8 cellular contexts compared by ENCODE assay signal in genomic region chr10:21173964-21174669, GRCh38.
DNase-seq lines count a peak whose midpoint lies in the region; ATAC-seq and TF ChIP-seq lines count a peak whose summit lies in the region.

No MANE protein-coding gene starts in this region.

- POLR2A ChIA-PET in IMR-90 (lab: Charles Lee; ENCODE audit: unreplicated experiment) = no interaction called here
- POLR2A ChIA-PET in activated CD8-positive, alpha-beta T cell treated with anti-CD3 and anti-CD28 coated beads, Interleukin-2, amount 10 ng/mL, durations not matched to agents 7 days and 5 days (lab: Charles Lee) = no interaction called here

- no peaks in the 10 kb centered on the region for H3K36me3 Mint-ChIP-seq in activated CD8-positive, alpha-beta T cell treated with anti-CD3 and anti-CD28 coated beads, Interleukin-2, amount 10 ng/mL, durations not matched to agents 7 days and 5 days (ENCODE audit: low read depth)
- peaks cover 12% of the 10 kb centered on the region for H3K36me3 Mint-ChIP-seq in type B pancreatic cell

- no TSS peak for BruUV-seq in IMR-90 (replicated peaks; lab: Mats Ljungman, UMichigan)

- no peak overlapping the region for H2BK20ac ChIP-seq in IMR-90 (ENCODE audit: low read depth, low read length)

- 3% methylated on average over 25 of the region's 80 CpGs; no CpG with 5 or more reads in 1 of the 2 experiments for WGBS in IMR-90 (ENCODE audit: extremely low coverage in 2 of 2, insufficient read length in 1 of 2), 2 experiments

- H3K27me3 Mint-ChIP-seq in activated CD8-positive, alpha-beta T cell treated with anti-CD3 and anti-CD28 coated beads, Interleukin-2, amount 10 ng/mL, durations not matched to agents 7 days and 5 days (ENCODE audit: low read depth) = peaks cover 47% of the 10 kb centered on the region
- H3K27me3 Mint-ChIP-seq in type B pancreatic cell = peaks cover 41% of the 10 kb centered on the region

- in situ Hi-C loops in IMR-90 (cut with MboI; ENCODE audit: low sequenced_read_pairs) = no loop called here

- no peaks in the 10 kb centered on the region for H3K4me1 ChIP-seq in IMR-90 (ENCODE audit: control insufficient read depth, insufficient read depth, low read length)

- CTCF ChIA-PET in IMR-90 (lab: Yijun Ruan, JAX) = no interaction called here
- CTCF ChIA-PET in activated CD8-positive, alpha-beta T cell treated with anti-CD3 and anti-CD28 coated beads, Interleukin-2, amount 10 ng/mL, durations not matched to agents 7 days and 5 days (lab: Charles Lee) = no interaction called here

- no peaks in the 10 kb centered on the region for H3K9me3 Mint-ChIP-seq in activated CD8-positive, alpha-beta T cell treated with anti-CD3 and anti-CD28 coated beads, Interleukin-2, amount 10 ng/mL, durations not matched to agents 7 days and 5 days (ENCODE audit: insufficient read depth)
- H3K9me3 Mint-ChIP-seq in type B pancreatic cell = no peaks in the 10 kb centered on the region

- TF ChIP-seq POLR2A in IMR-90 (IDR thresholded peaks at IDR 0.05; ENCODE audit: low read depth, low read length) = no peak

- no peak for TF ChIP-seq CTCF in IMR-90 (conservative IDR thresholded peaks at IDR 0.05; ENCODE audit: low read depth, low read length)
- TF ChIP-seq CTCF in foreskin fibroblast (IDR thresholded peaks at IDR 0.05; ENCODE audit: low read depth, low read length) = no peak
- no peak for TF ChIP-seq CTCF in type B pancreatic cell (conservative IDR thresholded peaks at IDR 0.05)

- H3K4me3 ChIP-seq in IMR-90 (ENCODE audit: insufficient read depth, low read depth, low read length) = peak overlapping the region; percentile 28; the same call in 1 of the 2 replicates
- peak overlapping the region; percentile 19 to 45 for H3K4me3 ChIP-seq in foreskin fibroblast (ENCODE audit: low read depth in 1 of 2, low read length in 2 of 2)

- intact Hi-C loops in IMR-90 (cut with micrococcal nuclease) = no loop called here

- no peak overlapping the region for H2BK120ac ChIP-seq in IMR-90 (ENCODE audit: low read depth, low read length)

- H3K4me3 Mint-ChIP-seq in activated CD8-positive, alpha-beta T cell treated with anti-CD3 and anti-CD28 coated beads, Interleukin-2, amount 10 ng/mL, durations not matched to agents 7 days and 5 days = no peak overlapping the region
- peak overlapping the region; percentile 91 for H3K4me3 Mint-ChIP-seq in type B pancreatic cell

- dilution Hi-C loops in IMR-90 (cut with HindIII; ENCODE audit: low sequenced_read_pairs, unreplicated experiment) = no loop called here

- no peaks in the 10 kb centered on the region for H3K9me3 ChIP-seq in IMR-90 (ENCODE audit: control insufficient read depth, insufficient read depth, low read length)

- H2AFZ ChIP-seq in IMR-90 (replicated peaks; ENCODE audit: low read length, poor library complexity) = peak overlapping the region; percentile 68

- H4K20me1 ChIP-seq in IMR-90 (ENCODE audit: insufficient read depth, low read length) = no peaks in the 10 kb centered on the region

- H4K91ac ChIP-seq in IMR-90 (ENCODE audit: insufficient read depth, low read depth, low read length) = no peak overlapping the region

- no peak overlapping the region for H2AK5ac ChIP-seq in IMR-90 (ENCODE audit: low read depth, low read length)

- H3K27ac ChIP-seq in IMR-90 (ENCODE audit: insufficient read depth, low read length) = no peak overlapping the region

- no peak overlapping the region for H3K4ac ChIP-seq in IMR-90 (ENCODE audit: low read depth, low read length)

- H2BK15ac ChIP-seq in IMR-90 (ENCODE audit: low read depth, low read length) = no peak overlapping the region

- ATAC-seq in GM18867 (IDR thresholded peaks at IDR 0.05; ENCODE audit: unreplicated experiment) (peak; percentile 57), IMR-90 (ENCODE audit: low read depth) (peak; percentile 63), GM18870 (IDR thresholded peaks at IDR 0.05; ENCODE audit: unreplicated experiment) (no peak)
- ATAC-seq in activated CD8-positive, alpha-beta T cell treated with anti-CD3 and anti-CD28 coated beads, Interleukin-2, amount 10 ng/mL, durations not matched to agents 7 days and 5 days = peak; percentile 81

- no peak overlapping the region for H3K56ac ChIP-seq in IMR-90 (ENCODE audit: extremely low read depth, insufficient read depth, low read length)

- no peak overlapping the region for H3K27ac Mint-ChIP-seq in activated CD8-positive, alpha-beta T cell treated with anti-CD3 and anti-CD28 coated beads, Interleukin-2, amount 10 ng/mL, durations not matched to agents 7 days and 5 days
- H3K27ac Mint-ChIP-seq in type B pancreatic cell = peak overlapping the region; percentile 98

- H3K23ac ChIP-seq in IMR-90 (ENCODE audit: low read depth, low read length) = no peak overlapping the region

- no peaks in the 10 kb centered on the region for H3K36me3 ChIP-seq in IMR-90 (ENCODE audit: control insufficient read depth, insufficient read depth, low read length)

- DNase-seq in IMR-90 (no peak), foreskin fibroblast (peak in 1 of 2 donors; percentile 40), nucleus accumbens (lab: John Stamatoyannopoulos, UW) (peak in 50 of 56 donors; percentile 14 to 87 (median 64)), type B pancreatic cell (ENCODE audit: extremely low spot score, unreplicated experiment) (peak; percentile 78), MV-4-11 (lab: John Stamatoyannopoulos, UW) (no peak)
- DNase-seq in activated CD8-positive, alpha-beta T cell treated with anti-CD3 and anti-CD28 coated beads, Interleukin-2, amount 10 ng/mL, durations not matched to agents 7 days and 5 days = peak; percentile 28

- H3K27me3 ChIP-seq in IMR-90 (ENCODE audit: control insufficient read depth, insufficient read depth, low read length) = peaks cover 27% of the 10 kb centered on the region

- H3K4me2 ChIP-seq in IMR-90 (ENCODE audit: low read depth, low read length) = no peak overlapping the region; the same call in 1 of the 2 replicates

- H3K9me1 ChIP-seq in IMR-90 (ENCODE audit: insufficient read depth, low read length) = no peaks in the 10 kb centered on the region

- H3K4me1 Mint-ChIP-seq in activated CD8-positive, alpha-beta T cell treated with anti-CD3 and anti-CD28 coated beads, Interleukin-2, amount 10 ng/mL, durations not matched to agents 7 days and 5 days (ENCODE audit: low read depth) = peaks cover 5% of the 10 kb centered on the region
- peaks cover 20% of the 10 kb centered on the region for H3K4me1 Mint-ChIP-seq in type B pancreatic cell (ENCODE audit: unreplicated experiment)

- H2AK9ac ChIP-seq in IMR-90 (replicated peaks; ENCODE audit: low read depth, low read length, poor library complexity) = peak overlapping the region; percentile 44

- H4K8ac ChIP-seq in IMR-90 (ENCODE audit: low read depth in 2 of 2, low read length in 2 of 2) = no peak overlapping the region

- no peaks in the 10 kb centered on the region for H3K79me1 ChIP-seq in IMR-90 (ENCODE audit: low read depth in 1 of 2, low read length in 2 of 2)

- H3K18ac ChIP-seq in IMR-90 (ENCODE audit: low read depth, low read length) = no peak overlapping the region

- no peak overlapping the region for H2BK5ac ChIP-seq in IMR-90 (ENCODE audit: low read depth, low read length, poor library complexity, severe bottlenecking)

- no peak overlapping the region for H4K5ac ChIP-seq in IMR-90 (ENCODE audit: low read depth, low read length)

- TF ChIP-seq RAD21 in IMR-90 (IDR thresholded peaks at IDR 0.05; ENCODE audit: low read length) = no peak

- H3K14ac ChIP-seq in IMR-90 (replicated peaks; ENCODE audit: low read depth, low read length) = no peak overlapping the region

- H3K9ac ChIP-seq in IMR-90 (ENCODE audit: low read depth, low read length) = no peak overlapping the region

TF ChIP-seq in IMR-90, 13 proteins besides CTCF, POLR2A, EP300 and RAD21:
- TF ChIP-seq NFE2L2 (IDR thresholded peaks at IDR 0.05; ENCODE audit: low read depth, low read length) = no peak
- no peak for TF ChIP-seq RFX5 (IDR thresholded peaks at IDR 0.05; ENCODE audit: low read depth, low read length)
- TF ChIP-seq MAZ (IDR thresholded peaks at IDR 0.05; ENCODE audit: borderline replicate concordance, low read depth, low read length) = no peak
- TF ChIP-seq CEBPB (IDR thresholded peaks at IDR 0.05; ENCODE audit: low read depth, low read length) = no peak
- TF ChIP-seq MXI1 (IDR thresholded peaks at IDR 0.05; ENCODE audit: borderline replicate concordance, low read depth, low read length) = no peak
- TF ChIP-seq CHD1 (IDR thresholded peaks at IDR 0.05; ENCODE audit: low read depth, low read length) = no peak
- no peak for TF ChIP-seq MAFK (IDR thresholded peaks at IDR 0.05; ENCODE audit: low read depth, low read length)
- no peak for TF ChIP-seq ELK1 (IDR thresholded peaks at IDR 0.05; ENCODE audit: borderline replicate concordance, low read depth, low read length)
- TF ChIP-seq USF2 (IDR thresholded peaks at IDR 0.05; ENCODE audit: low read depth, low read length) = no peak
- TF ChIP-seq FOS (IDR thresholded peaks at IDR 0.05; ENCODE audit: low read depth, low read length) = no peak
- no peak for TF ChIP-seq RCOR1 (IDR thresholded peaks at IDR 0.05; ENCODE audit: insufficient replicate concordance, low read length)
- TF ChIP-seq BHLHE40 (IDR thresholded peaks at IDR 0.05; ENCODE audit: low read depth, low read length) = no peak

Comparison
In these comparisons a context has a peak if more than half of its experiments do, and no peak if none do; other contexts are left out.
1. DNase-seq: peak in activated CD8-positive, alpha-beta T cell treated with anti-CD3 and anti-CD28 coated beads, Interleukin-2, amount 10 ng/mL, durations not matched to agents 7 days and 5 days (single experiment), nucleus accumbens (50 of 56) and type B pancreatic cell (single experiment); none in IMR-90 (single experiment) and MV-4-11 (single experiment).